In the genomic region with DNA sequence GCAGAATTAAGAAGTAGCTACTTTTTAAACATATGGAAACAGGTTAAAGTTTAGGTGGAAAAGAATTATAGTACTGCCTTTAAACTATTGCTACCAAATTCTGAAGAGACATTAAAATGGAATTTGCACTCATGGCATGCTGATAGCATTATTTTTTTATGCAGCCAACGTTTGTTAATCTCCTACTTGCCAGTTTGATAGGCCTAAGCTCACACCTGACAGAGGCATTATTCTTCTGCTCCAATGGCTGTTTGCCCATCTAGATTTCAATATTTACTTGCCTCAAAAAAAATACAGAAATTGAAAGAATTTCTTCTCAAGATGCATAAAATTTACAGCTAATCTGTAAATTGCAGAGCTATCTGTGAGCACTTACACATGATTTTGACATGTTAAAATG, we compare ENCODE assay signal across 6 cellular contexts.
"Had no signal": no experiment of that assay in that cellular context is flagged by ENCODE, and none has a peak within 500 bp of the region (broad histone marks: within the 10 kb centered on the region; RNA-seq: fewer than 3 reads in every experiment).

No MANE protein-coding gene starts in this region.

- H3K4me3 Mint-ChIP-seq: IgD-negative memory B cell had no signal

- ATAC-seq: HepG2, K562 had no signal

- DNase-seq: KBM-7 had no signal

- FAIRE-seq: HepG2, HTR-8/SVneo, K562 had no signal

- H3K4me3 ChIP-seq: K562 had no signal

- H3K27me3 Mint-ChIP-seq: IgD-negative memory B cell had no signal

- H3K27ac Mint-ChIP-seq: IgD-negative memory B cell had no signal

- H3K4me1 Mint-ChIP-seq: IgD-negative memory B cell had no signal

- H3K27ac ChIP-seq: HL-60 had no signal
